13 cellular contexts compared by ENCODE assay signal in the genomic region with DNA sequence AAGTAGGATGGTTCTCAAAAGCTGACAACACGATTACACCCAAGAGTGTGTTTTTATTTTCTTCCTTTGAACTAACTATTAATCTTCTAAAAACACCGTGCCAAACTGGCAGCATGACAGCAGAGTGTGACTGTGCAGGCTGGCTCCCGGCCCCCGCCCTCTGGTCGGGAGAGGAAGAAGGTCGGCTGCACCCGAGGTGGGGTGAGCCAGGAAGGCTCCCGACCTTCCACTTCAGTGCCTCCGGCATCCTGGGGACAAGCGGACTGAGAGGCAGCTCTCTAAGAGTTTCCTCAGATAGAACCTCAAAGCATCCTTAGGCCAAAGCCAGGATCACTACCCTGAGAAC. TPM values are rescaled to one million over a fixed set of nuclear protein-coding genes. Genes with fewer than 3 reads are reported as not detected.
DNase-seq lines count a peak whose midpoint lies in the region; ATAC-seq and TF ChIP-seq lines count a peak whose summit lies in the region.
"Had no signal": no experiment of that assay in that cellular context is flagged by ENCODE, and none has a peak within 500 bp of the region (broad histone marks: within the 10 kb centered on the region; RNA-seq: fewer than 3 reads in every experiment).

No MANE protein-coding gene starts in this region.

- no peaks in the 10 kb centered on the region for H3K36me3 ChIP-seq in adrenal gland (replicated peaks in 1 of 2)
- no peaks in the 10 kb centered on the region for H3K36me3 ChIP-seq in heart right ventricle
- no peaks in the 10 kb centered on the region for H3K36me3 ChIP-seq in osteoblast (ENCODE audit: insufficient read depth, low read length)
- no peaks in the 10 kb centered on the region for H3K36me3 ChIP-seq in ascending aorta
- H3K36me3 ChIP-seq: tibial nerve had no signal

- ATAC-seq in heart right ventricle (peak in 7 of 8 donors; percentile 38 to 70 (median 61)), HG02759 (IDR thresholded peaks at IDR 0.05; ENCODE audit: unreplicated experiment) (no peak), GM21737 (IDR thresholded peaks at IDR 0.05; ENCODE audit: unreplicated experiment) (no peak)

- TF ChIP-seq CTCF in adrenal gland (IDR thresholded peaks at IDR 0.05): no peak
- no peak for TF ChIP-seq CTCF in heart right ventricle (IDR thresholded peaks at IDR 0.05)
- TF ChIP-seq CTCF in osteoblast (IDR thresholded peaks at IDR 0.05; ENCODE audit: extremely low read depth, low read depth, low read length): no peak
- no peak for TF ChIP-seq CTCF in ascending aorta (IDR thresholded peaks at IDR 0.05)

- H3K27me3 ChIP-seq in adrenal gland (no peaks in the 10 kb centered on the region), heart right ventricle (peaks cover 0 to 3% (median 0%) of the 10 kb centered on the region in 7 donors), osteoblast (ENCODE audit: insufficient read depth, low read length) (no peaks in the 10 kb centered on the region), ascending aorta (no peaks in the 10 kb centered on the region)
- H3K27me3 ChIP-seq: tibial nerve had no signal

- no peaks in the 10 kb centered on the region for H4K20me1 ChIP-seq in osteoblast (ENCODE audit: insufficient read depth, low read length)

- H3K4me2 ChIP-seq in osteoblast (ENCODE audit: insufficient read depth, low read length): peak overlapping the region; percentile 10

- H3K27ac ChIP-seq in adrenal gland (no peak overlapping the region), heart right ventricle (no peak overlapping the region), osteoblast (ENCODE audit: low read depth, low read length) (no peak overlapping the region), ascending aorta (no peak overlapping the region)
- H3K27ac ChIP-seq: tibial nerve had no signal

- peaks cover 0 to 5% of the 10 kb centered on the region in 2 donors for H3K4me1 ChIP-seq in adrenal gland (replicated peaks in 1 of 2)
- peaks cover 0 to 16% (median 7%) of the 10 kb centered on the region in 9 donors for H3K4me1 ChIP-seq in heart right ventricle
- peaks cover 20% of the 10 kb centered on the region for H3K4me1 ChIP-seq in osteoblast (ENCODE audit: insufficient read depth, low read length)
- H3K4me1 ChIP-seq in ascending aorta: no peaks in the 10 kb centered on the region

- peak; percentile 79 for DNase-seq in AG20443 (ENCODE audit: low spot score)
- DNase-seq in adrenal gland: peak; percentile 77 to 91 (median 83)
- no peak for DNase-seq in heart right ventricle
- no peak for DNase-seq in osteoblast (ENCODE audit: insufficient read length, low spot score, missing footprints)
- no peak for DNase-seq in ascending aorta (ENCODE audit: low spot score in 2 of 2)
- DNase-seq in NCI-H1417 (lab: John Stamatoyannopoulos, UW): no peak
- DNase-seq: ACHN; activated naive CD4-positive, alpha-beta T cell treated with anti-CD3 and anti-CD28 coated beads, Interleukin-2, amount 10 ng/mL, durations not matched to agents 7 days and 5 days; NCI-H1436 treated with DMSO at 0.1 percent for 48 hours; NCI-H526 had no signal

- intact Hi-C loops in adrenal gland (cut with DNase I): no loop called here
- intact Hi-C loops in heart right ventricle (cut with DNase I): no loop called here
- intact Hi-C loops in ascending aorta (cut with DNase I): no loop called here

- H3K4me3 ChIP-seq in adrenal gland (no peak overlapping the region), heart right ventricle (no peak overlapping the region), osteoblast (ENCODE audit: insufficient read depth, low read length) (no peak overlapping the region), ascending aorta (no peak overlapping the region)
- H3K4me3 ChIP-seq: tibial nerve had no signal

- peak overlapping the region; percentile 60 for H2AFZ ChIP-seq in osteoblast (ENCODE audit: low read length)

- TF ChIP-seq POLR2A in adrenal gland (IDR thresholded peaks at IDR 0.05): no peak

- H3K79me2 ChIP-seq in osteoblast (ENCODE audit: insufficient read depth, low read length): peaks cover 12% of the 10 kb centered on the region

- no peaks in the 10 kb centered on the region for H3K9me3 ChIP-seq in adrenal gland (replicated peaks in 1 of 3)
- no peaks in the 10 kb centered on the region for H3K9me3 ChIP-seq in heart right ventricle
- no peaks in the 10 kb centered on the region for H3K9me3 ChIP-seq in osteoblast (ENCODE audit: low read depth, low read length)
- no peaks in the 10 kb centered on the region for H3K9me3 ChIP-seq in ascending aorta
- H3K9me3 ChIP-seq: tibial nerve had no signal

- 9 to 20% (median 16%) methylated on average over 10 of the region's 10 CpGs for WGBS in adrenal gland, 4 donors
- WGBS in heart right ventricle, 2 donors: 31 to 57% methylated on average over 10 of the region's 10 CpGs

RNA-seq across cellular contexts. Expression of gene SLC22A23, which starts 29.1 kb away (rescaled TPM):
- total RNA-seq in adrenal gland (10 to 100 TPM in 3 of 8 donors, 1 to 10 TPM in 5; 4.0 to 18.5 (median 7.1) TPM), heart right ventricle (1 to 10 TPM; 4.4 to 7.8 (median 5.5) TPM), osteoblast (16.2 and 18.1 TPM in 2 replicates), ascending aorta (42.0 TPM)
- polyA plus RNA-seq in adrenal gland (1 to 10 TPM; 2.3 to 2.7 (median 2.5) TPM), heart right ventricle (1 to 10 TPM; 1.9 to 3.3 TPM)

Comparison
In these comparisons a context has a peak if more than half of its experiments do, and no peak if none do; other contexts are left out.
1. DNase-seq: peak in AG20443 (single experiment) and adrenal gland (7 of 7); none in heart right ventricle (0 of 2), osteoblast (single experiment), ascending aorta (0 of 2) and NCI-H1417 (0 of 3).
2. ATAC-seq: peak in heart right ventricle (7 of 8); none in HG02759 (single experiment) and GM21737 (single experiment).